19 cellular contexts compared by ENCODE assay signal in genomic region chr10:3893102-3893473, GRCh38.
DNase-seq lines count a peak whose midpoint lies in the region; ATAC-seq, FAIRE-seq and TF ChIP-seq lines count a peak whose summit lies in the region.
"Had no signal": no experiment of that assay in that cellular context is flagged by ENCODE, and none has a peak within 500 bp of the region (broad histone marks: within the 10 kb centered on the region; RNA-seq: fewer than 3 reads in every experiment).

No MANE protein-coding gene starts in this region.

- H3K36me3 ChIP-seq in endodermal cell (ENCODE audit: control insufficient read depth, insufficient read depth, low read length) (no peaks in the 10 kb centered on the region), small intestine (ENCODE audit: control insufficient read depth in 2 of 2, insufficient read depth in 2 of 2, low read length in 2 of 2) (no peaks in the 10 kb centered on the region)
- H3K36me3 ChIP-seq: vagina had no signal

- FAIRE-seq in small intestine (lab: Jason Lieb, UNC): no peak
- FAIRE-seq: H54 had no signal

- H3K4me1 ChIP-seq in endodermal cell (ENCODE audit: control insufficient read depth, insufficient read depth, low read length) (peaks cover 19% of the 10 kb centered on the region), small intestine (ENCODE audit: control insufficient read depth in 2 of 2, insufficient read depth in 1 of 2, low read depth in 1 of 2, low read length in 1 of 2) (peaks cover 0 to 4% of the 10 kb centered on the region in 2 donors)

- POLR2A ChIA-PET in activated CD4-positive, alpha-beta T cell treated with anti-CD3 and anti-CD28 coated beads, Interleukin-2, amount 10 ng/mL, durations not matched to agents 7 days and 5 days (lab: Charles Lee): no interaction called here

- H3K27ac ChIP-seq in endodermal cell (ENCODE audit: low read depth, low read length) (no peak overlapping the region), small intestine (ENCODE audit: low read depth in 1 of 2, low read length in 1 of 2) (peak overlapping the region; percentile 22 to 56)
- H3K27ac ChIP-seq: vagina had no signal

- TF ChIP-seq CTCF in endodermal cell (conservative IDR thresholded peaks at IDR 0.05): no peak

- H3K27me3 ChIP-seq in endodermal cell (ENCODE audit: control insufficient read depth, insufficient read depth, low read length, poor library complexity, severe bottlenecking): no peaks in the 10 kb centered on the region
- H3K27me3 ChIP-seq in small intestine (ENCODE audit: control insufficient read depth in 2 of 2, insufficient read depth in 2 of 2, low read length in 2 of 2): no peaks in the 10 kb centered on the region
- H3K27me3 ChIP-seq: vagina had no signal

- peaks cover 32% of the 10 kb centered on the region for H3K4me1 Mint-ChIP-seq in activated CD4-positive, alpha-beta T cell treated with anti-CD3 and anti-CD28 coated beads, Interleukin-2, amount 10 ng/mL, durations not matched to agents 7 days and 5 days
- H3K4me1 Mint-ChIP-seq in T-helper 17 cell: peaks cover 29% of the 10 kb centered on the region
- H3K4me1 Mint-ChIP-seq in endodermal cell: peaks cover 57% of the 10 kb centered on the region

- CTCF ChIA-PET in activated CD4-positive, alpha-beta T cell treated with anti-CD3 and anti-CD28 coated beads, Interleukin-2, amount 10 ng/mL, durations not matched to agents 7 days and 5 days (lab: Charles Lee): interaction anchor here (0.6 to 3.0 kb wide), 6 partner anchors 10 to 71 kb away, joined by 3 to 10 read pairs (median 3); no protein-coding TSS in a partner anchor

- H3K9me3 ChIP-seq in T-helper 17 cell (ENCODE audit: control insufficient read depth, low read length, poor library complexity, severe bottlenecking) (no peaks in the 10 kb centered on the region), endodermal cell (ENCODE audit: control insufficient read depth, low read length) (no peaks in the 10 kb centered on the region), small intestine (ENCODE audit: control insufficient read depth, low read depth) (no peaks in the 10 kb centered on the region)
- H3K9me3 ChIP-seq: vagina had no signal

- no peaks in the 10 kb centered on the region for H3K36me3 Mint-ChIP-seq in activated CD4-positive, alpha-beta T cell treated with anti-CD3 and anti-CD28 coated beads, Interleukin-2, amount 10 ng/mL, durations not matched to agents 7 days and 5 days (ENCODE audit: low read depth)
- H3K36me3 Mint-ChIP-seq in T-helper 17 cell (ENCODE audit: low read depth) (no peaks in the 10 kb centered on the region), endodermal cell (ENCODE audit: low read depth) (no peaks in the 10 kb centered on the region)

- ATAC-seq in T-helper 17 cell: no peak
- no peak for ATAC-seq in HG03095 (IDR thresholded peaks at IDR 0.05; ENCODE audit: unreplicated experiment)
- ATAC-seq: esophagus mucosa had no signal

- peaks cover 7% of the 10 kb centered on the region for H3K9me3 Mint-ChIP-seq in activated CD4-positive, alpha-beta T cell treated with anti-CD3 and anti-CD28 coated beads, Interleukin-2, amount 10 ng/mL, durations not matched to agents 7 days and 5 days
- no peaks in the 10 kb centered on the region for H3K9me3 Mint-ChIP-seq in endodermal cell

- 87 to 93% methylated on average over 2 to 5 of the region's 5 CpGs for WGBS in endodermal cell (ENCODE audit: insufficient coverage in 1 of 2, insufficient read length in 1 of 2), 2 experiments
- 79 to 84% (median 80%) methylated on average over 5 of the region's 5 CpGs for WGBS in small intestine, 3 donors

- peak overlapping the region; percentile 61 for H3K27ac Mint-ChIP-seq in activated CD4-positive, alpha-beta T cell treated with anti-CD3 and anti-CD28 coated beads, Interleukin-2, amount 10 ng/mL, durations not matched to agents 7 days and 5 days
- H3K27ac Mint-ChIP-seq in T-helper 17 cell (peak overlapping the region; percentile 96), endodermal cell (peak overlapping the region; percentile 67)

- peak overlapping the region; percentile 49 for H3K9ac ChIP-seq in endodermal cell (ENCODE audit: extremely low read depth, low read length, poor library complexity, severe bottlenecking)

- DNase-seq in activated CD4-positive, alpha-beta T cell treated with anti-CD3 and anti-CD28 coated beads, Interleukin-2, amount 10 ng/mL, durations not matched to agents 7 days and 5 days: no peak
- no peak for DNase-seq in activated CD4-positive, alpha-beta T cell treated with anti-CD3 and anti-CD28 coated beads for 4 hours
- DNase-seq in T-helper 17 cell (no peak), endodermal cell (no peak), small intestine (no peak), NCI-H1436 (lab: John Stamatoyannopoulos, UW) (no peak), NCI-H187 (lab: John Stamatoyannopoulos, UW) (no peak)
- DNase-seq: anterior cingulate cortex, cortex of kidney, islet precursor cell, MM.1S, NCI-H748 treated with DMSO at 0.1 percent for 48 hours, occipital lobe, RPMI8226, SW 1271 had no signal

- H3K4me3 ChIP-seq in endodermal cell (ENCODE audit: low read length): no peak overlapping the region
- H3K4me3 ChIP-seq in small intestine (ENCODE audit: low read depth in 1 of 2, low read length in 2 of 2): no peak overlapping the region
- H3K4me3 ChIP-seq: vagina had no signal

- H3K27me3 Mint-ChIP-seq in activated CD4-positive, alpha-beta T cell treated with anti-CD3 and anti-CD28 coated beads, Interleukin-2, amount 10 ng/mL, durations not matched to agents 7 days and 5 days: no peaks in the 10 kb centered on the region
- H3K27me3 Mint-ChIP-seq in T-helper 17 cell: no peaks in the 10 kb centered on the region
- H3K27me3 Mint-ChIP-seq in endodermal cell (ENCODE audit: insufficient read depth): no peaks in the 10 kb centered on the region

- H3K4me3 Mint-ChIP-seq in activated CD4-positive, alpha-beta T cell treated with anti-CD3 and anti-CD28 coated beads, Interleukin-2, amount 10 ng/mL, durations not matched to agents 7 days and 5 days: no peak overlapping the region
- peak overlapping the region; percentile 43 for H3K4me3 Mint-ChIP-seq in T-helper 17 cell
- no peak overlapping the region for H3K4me3 Mint-ChIP-seq in endodermal cell
